ENCODE assay signal across 10 cellular contexts in the genomic region with DNA sequence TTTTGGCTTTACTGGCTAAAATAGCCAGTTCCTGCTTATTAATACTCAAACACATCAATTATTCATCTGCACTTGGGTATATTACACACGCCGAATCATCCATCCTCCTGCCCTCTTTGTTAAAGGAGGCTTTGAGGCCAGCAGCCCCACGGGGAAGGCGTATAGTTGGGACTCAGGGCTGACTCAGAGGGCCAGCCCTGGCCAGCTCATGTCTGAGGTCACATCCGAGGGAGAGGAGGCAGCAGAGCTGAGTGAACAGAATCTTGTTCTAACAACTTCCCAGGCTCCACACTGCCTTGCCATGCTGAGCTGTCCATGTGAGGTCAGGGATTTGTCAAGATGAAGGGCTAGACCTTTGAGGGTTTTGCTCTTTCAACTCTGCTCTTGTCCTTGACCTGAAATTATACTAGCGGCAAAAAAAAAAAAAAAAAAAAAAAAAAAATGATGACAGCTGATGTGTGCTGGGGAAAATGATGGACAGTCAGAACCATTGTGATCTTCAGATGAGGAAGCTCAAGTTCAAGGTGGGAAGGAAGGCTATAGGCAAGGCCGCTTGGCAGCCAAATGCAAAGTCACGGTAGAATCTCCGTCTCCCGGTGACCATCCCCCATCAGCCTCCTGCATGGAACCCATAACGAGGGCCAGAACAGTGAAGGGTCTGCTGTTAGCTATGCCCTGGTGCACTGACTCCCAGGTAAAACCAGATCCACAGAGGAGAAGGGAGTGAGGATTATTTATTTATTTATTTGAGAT. TPM values are rescaled to one million over a fixed set of nuclear protein-coding genes. Genes with fewer than 3 reads are reported as not detected.
DNase-seq lines count a peak whose midpoint lies in the region; ATAC-seq and TF ChIP-seq lines count a peak whose summit lies in the region.
"Had no signal": no experiment of that assay in that cellular context is flagged by ENCODE, and none has a peak within 500 bp of the region (broad histone marks: within the 10 kb centered on the region; RNA-seq: fewer than 3 reads in every experiment).

No MANE protein-coding gene starts in this region.

- no peaks in the 10 kb centered on the region for H3K36me3 ChIP-seq in cardiac muscle cell
- H3K36me3 ChIP-seq: neutrophil, thyroid gland had no signal

- no peak for TF ChIP-seq CTCF in cardiac muscle cell (IDR thresholded peaks at IDR 0.05; ENCODE audit: low read depth, low read length)

- no peaks in the 10 kb centered on the region for H3K4me1 ChIP-seq in cardiac muscle cell (ENCODE audit: low read depth)
- H3K4me1 ChIP-seq: thyroid gland had no signal

- no peak for ATAC-seq in Right ventricle myocardium superior (ENCODE audit: poor library complexity)
- no peak for ATAC-seq in left colon
- no peak for ATAC-seq in GM21576 (IDR thresholded peaks at IDR 0.05; ENCODE audit: unreplicated experiment)
- ATAC-seq in GM18511 (IDR thresholded peaks at IDR 0.05; ENCODE audit: unreplicated experiment): no peak

- DNase-seq in cardiac muscle cell (ENCODE audit: low read depth in 1 of 2, low spot score in 1 of 2): peak; percentile 8 to 85
- no peak for DNase-seq in Right ventricle myocardium superior
- DNase-seq in RPMI7951 (ENCODE audit: low read depth): peak; percentile 88
- peak; percentile 60 for DNase-seq in fibroblast of the conjunctiva (ENCODE audit: low read depth)
- DNase-seq in stimulated activated CD8-positive, alpha-beta memory T cell treated with anti-CD3 and anti-CD28 coated beads, Interleukin-4, amount 100 ng/mL, for 48 hours: peak; percentile 52
- no peak for DNase-seq in left colon
- DNase-seq: thyroid gland had no signal

- no peak overlapping the region for H3K4me3 ChIP-seq in cardiac muscle cell
- H3K4me3 ChIP-seq: thyroid gland had no signal

- no peaks in the 10 kb centered on the region for H3K9me3 ChIP-seq in cardiac muscle cell (ENCODE audit: low read depth)
- H3K9me3 ChIP-seq: neutrophil, thyroid gland had no signal

- no peaks in the 10 kb centered on the region for H3K27me3 ChIP-seq in cardiac muscle cell
- H3K27me3 ChIP-seq: neutrophil, thyroid gland had no signal

- no peak overlapping the region for H3K27ac ChIP-seq in cardiac muscle cell
- H3K27ac ChIP-seq: neutrophil, thyroid gland had no signal

- intact Hi-C loops in Right ventricle myocardium superior (cut with DNase I) (no loop called here), left colon (cut with DNase I, micrococcal nuclease) (no loop called here)

RNA-seq across cellular contexts. Expression of a gene that starts 12.5 kb away (rescaled TPM):
- total RNA-seq in cardiac muscle cell: 69.4 and 88.3 TPM in 2 replicates
- polyA plus RNA-seq in cardiac muscle cell: 72.9 and 97.4 TPM in 2 replicates
- total RNA-seq in Right ventricle myocardium superior: 137 TPM
- total RNA-seq in RPMI7951 (2014; rRNA removed; shearing (Covaris generic)): 45.9 and 61.9 TPM in 2 replicates
- 10 to 100 TPM; 55.6 to 68.4 TPM for total RNA-seq in left colon

RNA-seq across cellular contexts. Expression of a gene that starts 38.7 kb away (rescaled TPM):
- total RNA-seq in cardiac muscle cell (132 and 149 TPM in 2 replicates), Right ventricle myocardium superior (234 TPM), left colon (100 to 1,000 TPM; 222 to 295 TPM)
- polyA plus RNA-seq in cardiac muscle cell: 318 and 441 TPM in 2 replicates
- total RNA-seq in RPMI7951 (2014; rRNA removed; shearing (Covaris generic)): 103 and 123 TPM in 2 replicates

Comparison
In these comparisons a context has a peak if more than half of its experiments do, and no peak if none do; other contexts are left out.
1. DNase-seq: peak in cardiac muscle cell (2 of 2), RPMI7951 (single experiment), fibroblast of the conjunctiva (single experiment) and stimulated activated CD8-positive, alpha-beta memory T cell treated with anti-CD3 and anti-CD28 coated beads, Interleukin-4, amount 100 ng/mL, for 48 hours (single experiment); none in Right ventricle myocardium superior (single experiment) and left colon (0 of 2).